In the genomic region with DNA sequence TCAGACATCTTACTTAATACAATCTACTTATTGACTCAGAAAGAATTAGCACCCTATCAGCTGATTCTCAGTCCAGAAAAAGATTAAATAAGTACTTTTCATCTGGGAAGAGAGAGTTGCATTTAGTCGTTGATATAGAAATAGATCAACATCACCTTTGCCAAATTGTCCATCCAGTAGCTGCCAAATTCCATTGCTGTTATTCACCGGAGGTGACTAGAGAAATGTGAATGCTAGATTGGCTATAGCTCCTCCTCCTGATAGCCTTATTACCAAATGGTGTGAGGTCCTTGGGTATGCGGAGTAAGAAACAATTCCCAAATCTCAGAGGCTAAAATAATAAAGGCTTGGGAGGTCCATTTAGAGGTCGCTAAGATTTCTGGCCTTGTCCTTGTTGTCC, we compare ENCODE assay signal across 25 cellular contexts.
DNase-seq lines count a peak whose midpoint lies in the region; ATAC-seq, FAIRE-seq and TF ChIP-seq lines count a peak whose summit lies in the region.
"Had no signal": no experiment of that assay in that cellular context is flagged by ENCODE, and none has a peak within 500 bp of the region (broad histone marks: within the 10 kb centered on the region; RNA-seq: fewer than 3 reads in every experiment).

No MANE protein-coding gene starts in this region.

- no peak overlapping the region for H3K4me3 ChIP-seq in keratinocyte (ENCODE audit: control insufficient read depth in 2 of 3, extremely low read depth in 1 of 3, insufficient read depth in 2 of 3, low read depth in 1 of 3, low read length in 3 of 3)
- H3K4me3 ChIP-seq: BLaER1, right lobe of liver, transverse colon had no signal

- no peaks in the 10 kb centered on the region for H3K9me1 ChIP-seq in keratinocyte (ENCODE audit: control insufficient read depth, extremely low read depth, insufficient read depth, low read length)

- ATAC-seq in HG02840 (IDR thresholded peaks at IDR 0.05; ENCODE audit: low FRiP score, unreplicated experiment): no peak
- no peak for ATAC-seq in GM19397 (IDR thresholded peaks at IDR 0.05; ENCODE audit: unreplicated experiment)
- ATAC-seq: left colon; naive thymus-derived CD8-positive, alpha-beta T cell; Panc1; right lobe of liver had no signal

- no peak overlapping the region for H3K27ac Mint-ChIP-seq in chondrocyte (ENCODE audit: unreplicated experiment)
- H3K27ac Mint-ChIP-seq: dendritic cell treated with granulocyte-macrophage colony-stimulating factor and Interleukin-4, amounts not matched to agents 40 ng/mL and 50 ng/mL, for 4 days; mesothelial cell of epicardium; naive thymus-derived CD8-positive, alpha-beta T cell had no signal

- peaks cover 13% of the 10 kb centered on the region for H3K4me1 ChIP-seq in keratinocyte (ENCODE audit: control insufficient read depth, extremely low read depth, insufficient read depth, low read length)
- H3K4me1 ChIP-seq: Caco-2, right lobe of liver, transverse colon had no signal

- H2AFZ ChIP-seq in keratinocyte (ENCODE audit: control insufficient read depth, low read length): no peak overlapping the region

- peaks cover 8% of the 10 kb centered on the region for H3K4me1 Mint-ChIP-seq in chondrocyte (ENCODE audit: low read depth)
- H3K4me1 Mint-ChIP-seq: naive thymus-derived CD8-positive, alpha-beta T cell had no signal

- no peak overlapping the region for H3K9ac ChIP-seq in keratinocyte (ENCODE audit: control insufficient read depth, extremely low read depth, insufficient read depth, low read length)
- H3K9ac ChIP-seq: BLaER1 had no signal

- H3K79me2 ChIP-seq in keratinocyte (ENCODE audit: control insufficient read depth, insufficient read depth, low read length): no peaks in the 10 kb centered on the region

- no peaks in the 10 kb centered on the region for H3K36me3 ChIP-seq in keratinocyte (ENCODE audit: control insufficient read depth in 2 of 2, extremely low read depth in 1 of 2, insufficient read depth in 2 of 2, low read length in 2 of 2)
- H3K36me3 ChIP-seq: BLaER1, right lobe of liver, transverse colon had no signal

- peaks cover 5% of the 10 kb centered on the region for H3K9me3 Mint-ChIP-seq in chondrocyte (ENCODE audit: low read depth)

- no peaks in the 10 kb centered on the region for H4K20me1 ChIP-seq in keratinocyte (ENCODE audit: control insufficient read depth, extremely low read depth, insufficient read depth, low read length)
- H4K20me1 ChIP-seq: BLaER1 had no signal

- DNase-seq in A172 (ENCODE audit: low spot score): peak; percentile 57
- DNase-seq in NCI-H460 (ENCODE audit: extremely low read depth, low read depth): peak; percentile 54
- DNase-seq in dermis blood vessel endothelial cell: peak; percentile 82
- peak; percentile 30 for DNase-seq in keratinocyte (ENCODE audit: low read depth, low spot score)
- DNase-seq in DMS53 (lab: John Stamatoyannopoulos, UW): no peak
- no peak for DNase-seq in chondrocyte (ENCODE audit: low spot score)
- DNase-seq: activated CD4-positive, alpha-beta T cell treated with anti-CD3 and anti-CD28 coated beads for 48 hours; activated naive CD4-positive, alpha-beta T cell treated with anti-CD3 and anti-CD28 coated beads, Interleukin-2, amount 50 U/mL, for 16 hours; aorta; Caco-2; left colon; naive thymus-derived CD8-positive, alpha-beta T cell; NCI-H1105; NCI-H2081; NCI-H446 treated with DMSO at 0.1 percent for 48 hours; right lobe of liver; T-helper 2 cell; transverse colon had no signal

- no peak overlapping the region for H3K4me3 Mint-ChIP-seq in chondrocyte (ENCODE audit: unreplicated experiment)
- H3K4me3 Mint-ChIP-seq: dendritic cell treated with granulocyte-macrophage colony-stimulating factor and Interleukin-4, amounts not matched to agents 40 ng/mL and 50 ng/mL, for 4 days; mesothelial cell of epicardium; naive thymus-derived CD8-positive, alpha-beta T cell had no signal

- no peaks in the 10 kb centered on the region for H3K27me3 ChIP-seq in keratinocyte (ENCODE audit: control insufficient read depth, extremely low read depth, insufficient read depth, low read length)
- H3K27me3 ChIP-seq: BLaER1, right lobe of liver, transverse colon had no signal

- peak overlapping the region; percentile 1 for H3K4me2 ChIP-seq in keratinocyte (ENCODE audit: control insufficient read depth, extremely low read depth, insufficient read depth, low read depth, low read length)
- H3K4me2 ChIP-seq: BLaER1 had no signal

- no peaks in the 10 kb centered on the region for H3K36me3 Mint-ChIP-seq in chondrocyte (ENCODE audit: low read depth)
- H3K36me3 Mint-ChIP-seq: mesothelial cell of epicardium; naive thymus-derived CD8-positive, alpha-beta T cell had no signal

- H3K27me3 Mint-ChIP-seq in chondrocyte (ENCODE audit: low read depth): no peaks in the 10 kb centered on the region
- H3K27me3 Mint-ChIP-seq: dendritic cell treated with granulocyte-macrophage colony-stimulating factor and Interleukin-4, amounts not matched to agents 40 ng/mL and 50 ng/mL, for 4 days; naive thymus-derived CD8-positive, alpha-beta T cell had no signal

- no peaks in the 10 kb centered on the region for H3K9me3 ChIP-seq in keratinocyte (ENCODE audit: control insufficient read depth, low read depth, low read length)
- H3K9me3 ChIP-seq: Caco-2, right lobe of liver, transverse colon had no signal

- FAIRE-seq in keratinocyte (lab: Jason Lieb, UNC): peak; percentile 49
- FAIRE-seq: GM12892 had no signal

- no peak for TF ChIP-seq CTCF in keratinocyte (optimal IDR thresholded peaks at IDR 0.05 in 1 of 3, IDR thresholded peaks at IDR 0.05 in 1 of 3, conservative IDR thresholded peaks at IDR 0.05 in 1 of 3; ENCODE audit: extremely low read depth in 1 of 3, insufficient read depth in 2 of 3, low read length in 3 of 3)
- no peak for TF ChIP-seq CTCF in chondrocyte (IDR thresholded peaks at IDR 0.05)

- peak overlapping the region; percentile 42 for H3K27ac ChIP-seq in keratinocyte (ENCODE audit: control insufficient read depth, insufficient read depth, low read length)
- H3K27ac ChIP-seq: BLaER1, right lobe of liver, transverse colon had no signal

- dilution Hi-C loops in keratinocyte (cut with MboI; ENCODE audit: extremely low pct_ligation_motif_present, low sequenced_read_pairs): no loop called here

Comparison
In these comparisons a context has a peak if more than half of its experiments do, and no peak if none do; other contexts are left out.
1. DNase-seq: peak in A172 (single experiment), NCI-H460 (single experiment), dermis blood vessel endothelial cell (single experiment) and keratinocyte (single experiment); none in DMS53 (single experiment) and chondrocyte (single experiment).